ENCODE assay signal across 11 cellular contexts in the genomic region with DNA sequence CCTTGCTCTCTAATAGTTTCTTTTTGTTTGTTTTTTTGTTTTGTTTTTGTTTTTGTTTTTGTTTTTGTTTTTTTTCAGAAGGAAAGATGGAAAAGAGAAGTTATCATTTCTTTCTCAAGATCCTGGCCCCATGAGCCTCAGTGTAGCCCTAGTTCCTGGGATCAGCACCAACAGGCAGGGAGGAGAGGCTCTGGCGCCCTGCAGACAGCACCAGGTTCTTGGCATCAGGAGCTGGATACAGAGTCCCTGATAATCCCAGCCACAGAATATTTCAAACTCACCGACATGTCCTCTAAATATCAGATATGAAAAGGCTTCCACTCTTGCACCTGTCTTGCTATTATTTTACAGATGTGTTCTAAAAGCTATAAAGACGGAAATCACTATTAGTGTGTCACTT. TPM values are rescaled to one million over a fixed set of nuclear protein-coding genes. Genes with fewer than 3 reads are reported as not detected.
DNase-seq lines count a peak whose midpoint lies in the region; ATAC-seq and FAIRE-seq lines count a peak whose summit lies in the region.
"Had no signal": no experiment of that assay in that cellular context is flagged by ENCODE, and none has a peak within 500 bp of the region (broad histone marks: within the 10 kb centered on the region; RNA-seq: fewer than 3 reads in every experiment).

No MANE protein-coding gene starts in this region.

- DNase-seq in activated naive CD4-positive, alpha-beta T cell treated with anti-CD3 and anti-CD28 coated beads, Interleukin-2, amount 50 U/mL, for 16 hours = no peak
- DNase-seq in Karpas-422 = no peak
- no peak for DNase-seq in activated naive CD8-positive, alpha-beta T cell treated with anti-CD3 and anti-CD28 coated beads, Interleukin-2, amount 50 U/mL, for 24 hours
- DNase-seq in stimulated activated naive B cell treated with anti-CD40 and anti-IgM and Interleukin-4, amounts not matched to agents 10 μg/mL and 1 μg/mL and 100 μg/mL, for 72 hours = no peak
- no peak for DNase-seq in Ammon's horn (ENCODE audit: low spot score)
- DNase-seq in HTR-8/SVneo (ENCODE audit: insufficient read length, low spot score) = no peak
- no peak for DNase-seq in RPMI8226
- DNase-seq: mesendoderm, NCI-H446, posterior cingulate gyrus had no signal

- no peaks in the 10 kb centered on the region; the same call in 1 of the 2 replicates for H4K20me1 ChIP-seq in Karpas-422 (ENCODE audit: insufficient read depth, low read depth, low read length)

- H3K4me1 ChIP-seq in Karpas-422 (ENCODE audit: low read length) = peaks cover 16% of the 10 kb centered on the region

- peak overlapping the region; percentile 39 for H3K4me2 ChIP-seq in Karpas-422 (ENCODE audit: low read depth, low read length, poor library complexity, severe bottlenecking)

- ATAC-seq in activated naive CD8-positive, alpha-beta T cell treated with anti-CD3 and anti-CD28 coated beads, Interleukin-2, amount 50 U/mL, for 24 hours = no peak
- ATAC-seq in stimulated activated naive B cell treated with anti-CD40 and anti-IgM and Interleukin-4, amounts not matched to agents 10 μg/mL and 1 μg/mL and 100 μg/mL, for 72 hours (replicated peaks) = no peak

- no peaks in the 10 kb centered on the region for H3K9me3 ChIP-seq in Karpas-422 (ENCODE audit: low read length)

- H3K9ac ChIP-seq in Karpas-422 (ENCODE audit: low read length) = no peak overlapping the region

- H3K36me3 ChIP-seq in Karpas-422 (ENCODE audit: insufficient read depth, low read length) = no peaks in the 10 kb centered on the region

- H3K27me3 Mint-ChIP-seq in activated naive CD4-positive, alpha-beta T cell treated with anti-CD3 and anti-CD28 coated beads, Interleukin-2, amount 50 U/mL, for 24 hours = no peaks in the 10 kb centered on the region
- no peaks in the 10 kb centered on the region for H3K27me3 Mint-ChIP-seq in activated naive CD8-positive, alpha-beta T cell treated with anti-CD3 and anti-CD28 coated beads, Interleukin-2, amount 50 U/mL, for 24 hours
- H3K27me3 Mint-ChIP-seq in stimulated activated naive B cell treated with anti-CD40 and anti-IgM and Interleukin-4, amounts not matched to agents 10 μg/mL and 1 μg/mL and 100 μg/mL, for 72 hours = no peaks in the 10 kb centered on the region

- no peaks in the 10 kb centered on the region for H3K79me2 ChIP-seq in Karpas-422 (ENCODE audit: low read length)

- no peak overlapping the region for H3K4me3 ChIP-seq in Karpas-422 (ENCODE audit: low read length)

- H3K9me2 ChIP-seq in Karpas-422 (replicated peaks; ENCODE audit: insufficient read depth, low read length) = no peaks in the 10 kb centered on the region

- no peaks in the 10 kb centered on the region for H3K9me3 Mint-ChIP-seq in activated naive CD4-positive, alpha-beta T cell treated with anti-CD3 and anti-CD28 coated beads, Interleukin-2, amount 50 U/mL, for 24 hours
- peaks cover 11% of the 10 kb centered on the region for H3K9me3 Mint-ChIP-seq in activated naive CD8-positive, alpha-beta T cell treated with anti-CD3 and anti-CD28 coated beads, Interleukin-2, amount 50 U/mL, for 24 hours
- H3K9me3 Mint-ChIP-seq in stimulated activated naive B cell treated with anti-CD40 and anti-IgM and Interleukin-4, amounts not matched to agents 10 μg/mL and 1 μg/mL and 100 μg/mL, for 72 hours = peaks cover 0 to 2% of the 10 kb centered on the region in 2 donors

- no peak overlapping the region for H2AFZ ChIP-seq in Karpas-422 (ENCODE audit: low read length)

- peaks cover under 1% of the 10 kb centered on the region for H3K36me3 Mint-ChIP-seq in activated naive CD4-positive, alpha-beta T cell treated with anti-CD3 and anti-CD28 coated beads, Interleukin-2, amount 50 U/mL, for 24 hours
- H3K36me3 Mint-ChIP-seq in activated naive CD8-positive, alpha-beta T cell treated with anti-CD3 and anti-CD28 coated beads, Interleukin-2, amount 50 U/mL, for 24 hours (ENCODE audit: low read depth) = peaks cover 12% of the 10 kb centered on the region
- H3K36me3 Mint-ChIP-seq in stimulated activated naive B cell treated with anti-CD40 and anti-IgM and Interleukin-4, amounts not matched to agents 10 μg/mL and 1 μg/mL and 100 μg/mL, for 72 hours = peaks cover 24 to 48% of the 10 kb centered on the region in 2 donors

- H3K27ac Mint-ChIP-seq in activated naive CD4-positive, alpha-beta T cell treated with anti-CD3 and anti-CD28 coated beads, Interleukin-2, amount 50 U/mL, for 24 hours = peak overlapping the region; percentile 96
- peak overlapping the region; percentile 91 for H3K27ac Mint-ChIP-seq in activated naive CD8-positive, alpha-beta T cell treated with anti-CD3 and anti-CD28 coated beads, Interleukin-2, amount 50 U/mL, for 24 hours
- peak overlapping the region; percentile 98 for H3K27ac Mint-ChIP-seq in stimulated activated naive B cell treated with anti-CD40 and anti-IgM and Interleukin-4, amounts not matched to agents 10 μg/mL and 1 μg/mL and 100 μg/mL, for 72 hours

- H3K4me1 Mint-ChIP-seq in activated naive CD4-positive, alpha-beta T cell treated with anti-CD3 and anti-CD28 coated beads, Interleukin-2, amount 50 U/mL, for 24 hours = peaks cover 62% of the 10 kb centered on the region
- H3K4me1 Mint-ChIP-seq in activated naive CD8-positive, alpha-beta T cell treated with anti-CD3 and anti-CD28 coated beads, Interleukin-2, amount 50 U/mL, for 24 hours = peaks cover 61% of the 10 kb centered on the region
- H3K4me1 Mint-ChIP-seq in stimulated activated naive B cell treated with anti-CD40 and anti-IgM and Interleukin-4, amounts not matched to agents 10 μg/mL and 1 μg/mL and 100 μg/mL, for 72 hours = peaks cover 41 to 62% of the 10 kb centered on the region in 2 donors

- FAIRE-seq in HTR-8/SVneo (lab: Jason Lieb, UNC) = no peak

- H3K27me3 ChIP-seq in Karpas-422 (ENCODE audit: low read length) = no peaks in the 10 kb centered on the region; the same call in 1 of the 2 replicates

- H3K4me3 Mint-ChIP-seq in activated naive CD4-positive, alpha-beta T cell treated with anti-CD3 and anti-CD28 coated beads, Interleukin-2, amount 50 U/mL, for 24 hours = peak overlapping the region; percentile 85
- peak overlapping the region; percentile 76 for H3K4me3 Mint-ChIP-seq in activated naive CD8-positive, alpha-beta T cell treated with anti-CD3 and anti-CD28 coated beads, Interleukin-2, amount 50 U/mL, for 24 hours
- peak overlapping the region; percentile 77 for H3K4me3 Mint-ChIP-seq in stimulated activated naive B cell treated with anti-CD40 and anti-IgM and Interleukin-4, amounts not matched to agents 10 μg/mL and 1 μg/mL and 100 μg/mL, for 72 hours

- H3K27ac ChIP-seq in Karpas-422 (ENCODE audit: low read length) = no peak overlapping the region

RNA-seq across cellular contexts. Expression of gene FOXN3, which starts 52.7 kb away (rescaled TPM):
- total RNA-seq in Karpas-422 (2014; rRNA removed; shearing (Covaris generic); ENCODE audit: low replicate concordance) = 8.9 and 13.8 TPM in 2 replicates
